ENCODE assay signal across 15 cellular contexts in the genomic region with DNA sequence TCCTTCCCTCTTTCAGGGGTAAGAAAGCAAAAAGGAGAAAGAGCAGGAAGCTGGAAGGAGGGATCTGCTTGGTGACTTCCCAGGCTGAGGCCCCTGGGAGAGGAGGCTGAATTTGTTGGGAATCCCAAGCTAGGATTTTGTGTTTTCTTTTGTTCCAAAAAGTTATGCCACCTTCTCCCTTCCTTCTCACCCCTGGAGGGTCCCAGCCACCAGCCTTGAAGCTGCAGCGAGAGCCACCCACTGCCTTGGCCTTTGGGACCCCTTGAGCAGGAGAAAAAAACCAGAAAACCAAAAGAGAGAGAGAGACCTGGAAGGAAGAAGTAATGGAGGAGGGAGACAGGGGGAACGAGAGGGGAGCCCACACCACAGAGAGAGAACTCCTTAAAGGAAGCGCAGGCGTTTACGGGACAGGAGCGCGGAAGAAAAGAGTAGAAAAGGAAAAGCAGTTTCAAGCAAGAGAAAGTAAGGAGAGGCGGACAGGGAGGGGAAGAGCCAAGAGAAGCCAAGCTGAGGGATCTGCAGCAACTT. TPM values are rescaled to one million over a fixed set of nuclear protein-coding genes. Genes with fewer than 3 reads are reported as not detected.
DNase-seq lines count a peak whose midpoint lies in the region; ATAC-seq and TF ChIP-seq lines count a peak whose summit lies in the region.
"Had no signal": no experiment of that assay in that cellular context is flagged by ENCODE, and none has a peak within 500 bp of the region (broad histone marks: within the 10 kb centered on the region; RNA-seq: fewer than 3 reads in every experiment).

No MANE protein-coding gene starts in this region.

- peaks cover 6% of the 10 kb centered on the region for H3K4me1 ChIP-seq in endodermal cell (ENCODE audit: control insufficient read depth, insufficient read depth, low read length)

- peaks cover 44% of the 10 kb centered on the region for H3K4me1 Mint-ChIP-seq in CD4-positive, alpha-beta T cell (ENCODE audit: low read depth)
- H3K4me1 Mint-ChIP-seq in HFFc6 (ENCODE audit: low read depth) (0 out of 2 replicates have a peak, but pooled peaks cover 7% of the 10 kb centered on the region), endodermal cell (peaks cover 23% of the 10 kb centered on the region), nephron (peaks cover 42% of the 10 kb centered on the region)
- H3K4me1 Mint-ChIP-seq in activated CD4-positive, alpha-beta memory T cell treated with anti-CD3 and anti-CD28 coated beads, Interleukin-2, amount 10 ng/mL, durations not matched to agents 7 days and 5 days, result peaks cover 9% of the 10 kb centered on the region

- intact Hi-C loops in CD4-positive, alpha-beta T cell (cut with DNase I, micrococcal nuclease), result no loop called here

- peaks cover 78% of the 10 kb centered on the region for H3K27me3 ChIP-seq in CD4-positive, alpha-beta T cell (ENCODE audit: control insufficient read depth, insufficient read depth, low read length)
- H3K27me3 ChIP-seq in endodermal cell (ENCODE audit: control insufficient read depth, insufficient read depth, low read length, poor library complexity, severe bottlenecking), result peaks cover 96% of the 10 kb centered on the region

- H3K27ac ChIP-seq in CD4-positive, alpha-beta T cell (ENCODE audit: low read depth, low read length), result no peak overlapping the region
- no peak overlapping the region for H3K27ac ChIP-seq in endodermal cell (ENCODE audit: low read depth, low read length)
- H3K27ac ChIP-seq: sigmoid colon had no signal

- 16 to 20% methylated on average over 7 to 8 of the region's 8 CpGs for WGBS in endodermal cell (ENCODE audit: insufficient coverage in 1 of 2, insufficient read length in 1 of 2), 2 experiments

- no peaks in the 10 kb centered on the region for H3K9me3 ChIP-seq in CD4-positive, alpha-beta T cell (ENCODE audit: control insufficient read depth, low read length)
- no peaks in the 10 kb centered on the region for H3K9me3 ChIP-seq in endodermal cell (ENCODE audit: control insufficient read depth, low read length)
- H3K9me3 ChIP-seq: sigmoid colon had no signal

- no peak for ATAC-seq in CD4-positive, alpha-beta T cell (ENCODE audit: poor library complexity)
- no peak for ATAC-seq in GM21786 (IDR thresholded peaks at IDR 0.05; ENCODE audit: unreplicated experiment)

- POLR2A ChIA-PET in CD4-positive, alpha-beta T cell (lab: Charles Lee), result no interaction called here
- POLR2A ChIA-PET in activated CD4-positive, alpha-beta memory T cell treated with anti-CD3 and anti-CD28 coated beads, Interleukin-2, amount 10 ng/mL, durations not matched to agents 7 days and 5 days (lab: Charles Lee), result no interaction called here

- no peaks in the 10 kb centered on the region for H3K36me3 ChIP-seq in endodermal cell (ENCODE audit: control insufficient read depth, insufficient read depth, low read length)
- H3K36me3 ChIP-seq: sigmoid colon had no signal

- H3K9me3 Mint-ChIP-seq in CD4-positive, alpha-beta T cell, result no peaks in the 10 kb centered on the region
- no peaks in the 10 kb centered on the region for H3K9me3 Mint-ChIP-seq in HFFc6
- H3K9me3 Mint-ChIP-seq in endodermal cell, result no peaks in the 10 kb centered on the region
- no peaks in the 10 kb centered on the region for H3K9me3 Mint-ChIP-seq in nephron
- no peaks in the 10 kb centered on the region for H3K9me3 Mint-ChIP-seq in activated CD4-positive, alpha-beta memory T cell treated with anti-CD3 and anti-CD28 coated beads, Interleukin-2, amount 10 ng/mL, durations not matched to agents 7 days and 5 days

- H3K9ac ChIP-seq in endodermal cell (ENCODE audit: extremely low read depth, low read length, poor library complexity, severe bottlenecking), result no peak overlapping the region

- CTCF ChIA-PET in CD4-positive, alpha-beta T cell (lab: Charles Lee), result no interaction called here
- CTCF ChIA-PET in activated CD4-positive, alpha-beta memory T cell treated with anti-CD3 and anti-CD28 coated beads, Interleukin-2, amount 10 ng/mL, durations not matched to agents 7 days and 5 days (lab: Charles Lee), result interaction anchor here (1.3 to 1.8 kb wide), 3 partner anchors 33 to 44 kb away, joined by 3 to 11 read pairs (median 5); no protein-coding TSS in a partner anchor

- no peaks in the 10 kb centered on the region for H3K36me3 Mint-ChIP-seq in CD4-positive, alpha-beta T cell (ENCODE audit: low read depth)
- H3K36me3 Mint-ChIP-seq in HFFc6 (ENCODE audit: low read depth) (no peaks in the 10 kb centered on the region; the same call in 1 of the 2 replicates), endodermal cell (ENCODE audit: low read depth) (no peaks in the 10 kb centered on the region), nephron (ENCODE audit: low read depth) (no peaks in the 10 kb centered on the region)
- peaks cover 4% of the 10 kb centered on the region for H3K36me3 Mint-ChIP-seq in activated CD4-positive, alpha-beta memory T cell treated with anti-CD3 and anti-CD28 coated beads, Interleukin-2, amount 10 ng/mL, durations not matched to agents 7 days and 5 days (ENCODE audit: low read depth)

- H3K4me3 ChIP-seq in endodermal cell (ENCODE audit: low read length), result peak overlapping the region; percentile 67

- peak overlapping the region; percentile 64 for H3K4me3 Mint-ChIP-seq in CD4-positive, alpha-beta T cell
- H3K4me3 Mint-ChIP-seq in HFFc6 (peak overlapping the region; percentile 3; the same call in 1 of the 2 replicates), endodermal cell (peak overlapping the region; percentile 34), nephron (peak overlapping the region; percentile 64 to 66 (median 64))
- no peak overlapping the region for H3K4me3 Mint-ChIP-seq in activated CD4-positive, alpha-beta memory T cell treated with anti-CD3 and anti-CD28 coated beads, Interleukin-2, amount 10 ng/mL, durations not matched to agents 7 days and 5 days

- no peak overlapping the region for H3K27ac Mint-ChIP-seq in CD4-positive, alpha-beta T cell
- H3K27ac Mint-ChIP-seq in HFFc6, result no peak overlapping the region
- no peak overlapping the region for H3K27ac Mint-ChIP-seq in endodermal cell
- H3K27ac Mint-ChIP-seq in nephron, result no peak overlapping the region
- H3K27ac Mint-ChIP-seq in activated CD4-positive, alpha-beta memory T cell treated with anti-CD3 and anti-CD28 coated beads, Interleukin-2, amount 10 ng/mL, durations not matched to agents 7 days and 5 days, result no peak overlapping the region
- H3K27ac Mint-ChIP-seq: activated naive CD4-positive, alpha-beta T cell treated with anti-CD3 and anti-CD28 coated beads, Interleukin-2, amount 50 U/mL, for 72 hours had no signal

- no peak for TF ChIP-seq CTCF in CD4-positive, alpha-beta T cell (IDR thresholded peaks at IDR 0.05)
- no peak for TF ChIP-seq CTCF in HFFc6 (IDR thresholded peaks at IDR 0.05)
- TF ChIP-seq CTCF in endodermal cell (conservative IDR thresholded peaks at IDR 0.05), result no peak
- no peak for TF ChIP-seq CTCF in nephron (IDR thresholded peaks at IDR 0.05; ENCODE audit: unreplicated experiment in 3 of 3)

- no peak for DNase-seq in CD4-positive, alpha-beta T cell
- DNase-seq in HFFc6, result no peak
- DNase-seq in endodermal cell, result peak; percentile 53
- no peak for DNase-seq in activated CD4-positive, alpha-beta memory T cell treated with anti-CD3 and anti-CD28 coated beads, Interleukin-2, amount 10 ng/mL, durations not matched to agents 7 days and 5 days
- DNase-seq in AG08395 (ENCODE audit: low spot score), result no peak
- DNase-seq in NCI-H748 (lab: John Stamatoyannopoulos, UW; ENCODE audit: unreplicated experiment), result no peak
- DNase-seq: cortex of kidney, NCI-H2081, sigmoid colon, substantia nigra had no signal

- peaks cover 88% of the 10 kb centered on the region for H3K27me3 Mint-ChIP-seq in CD4-positive, alpha-beta T cell
- H3K27me3 Mint-ChIP-seq in HFFc6 (ENCODE audit: insufficient read depth) (peaks cover 44% of the 10 kb centered on the region), endodermal cell (ENCODE audit: insufficient read depth) (peaks cover 95% of the 10 kb centered on the region), nephron (ENCODE audit: low read depth) (peaks cover 94% of the 10 kb centered on the region)
- H3K27me3 Mint-ChIP-seq in activated CD4-positive, alpha-beta memory T cell treated with anti-CD3 and anti-CD28 coated beads, Interleukin-2, amount 10 ng/mL, durations not matched to agents 7 days and 5 days, result peaks cover 66% of the 10 kb centered on the region

RNA-seq across cellular contexts. Expression of a gene that starts 7.1 kb away (rescaled TPM):
- not detected for total RNA-seq in CD4-positive, alpha-beta T cell
- total RNA-seq in HFFc6 (2021; fragmentation: NEBNext Ultra II Directional; extraction: Animal tissue kit (Norgen Biotek cat#: 25700)), result not detected
- total RNA-seq in endodermal cell, result 1 to 10 TPM; 3.2 to 3.5 TPM
- polyA plus RNA-seq in endodermal cell (2013, experiment 1 of 2), result 0.53 TPM
- polyA plus RNA-seq in endodermal cell (2013, experiment 2 of 2), result 0.46 TPM
- not detected for total RNA-seq in activated CD4-positive, alpha-beta memory T cell treated with anti-CD3 and anti-CD28 coated beads, Interleukin-2, amount 10 ng/mL, durations not matched to agents 7 days and 5 days
- total RNA-seq: activated naive CD4-positive, alpha-beta T cell treated with anti-CD3 and anti-CD28 coated beads, Interleukin-2, amount 50 U/mL, for 72 hours; fibroblast of lung; H4; sigmoid colon had no signal
- polyA plus RNA-seq: fibroblast of lung, sigmoid colon had no signal

Comparison
In these comparisons a context has a peak if more than half of its experiments do, and no peak if none do; other contexts are left out.
1. RNA of a gene that starts 7.1 kb away (total RNA-seq): 3.2 to 3.5 TPM in endodermal cell; not detected in CD4-positive, alpha-beta T cell, not detected in HFFc6 and not detected in activated CD4-positive, alpha-beta memory T cell treated with anti-CD3 and anti-CD28 coated beads, Interleukin-2, amount 10 ng/mL, durations not matched to agents 7 days and 5 days; every median in the first group is over 4 times any median in the second.